ENCODE assay signal across 28 cellular contexts in the genomic region with DNA sequence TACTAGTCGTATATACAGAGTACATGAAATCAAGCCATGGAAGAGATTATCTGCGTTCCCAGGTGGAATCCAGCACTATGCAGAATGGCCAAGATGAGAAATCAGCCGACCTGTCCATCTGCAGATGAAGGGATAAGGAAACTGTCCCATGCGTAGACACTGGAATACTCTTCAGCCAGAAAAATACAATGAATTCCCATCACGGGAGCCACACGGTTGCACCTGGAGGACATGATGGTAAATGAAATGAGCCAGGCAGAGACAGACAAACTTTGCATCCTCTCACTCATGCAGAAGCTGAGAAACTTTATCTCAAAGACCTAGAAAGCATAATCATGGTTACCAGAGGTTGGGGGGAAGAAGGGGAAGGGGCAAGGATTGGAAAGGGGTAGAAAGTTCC.
DNase-seq lines count a peak whose midpoint lies in the region; ATAC-seq, FAIRE-seq and TF ChIP-seq lines count a peak whose summit lies in the region.
"Had no signal": no experiment of that assay in that cellular context is flagged by ENCODE, and none has a peak within 500 bp of the region (broad histone marks: within the 10 kb centered on the region; RNA-seq: fewer than 3 reads in every experiment).

No MANE protein-coding gene starts in this region.

- H3K9me1 ChIP-seq in IMR-90 (ENCODE audit: insufficient read depth, low read length) = peaks cover 8% of the 10 kb centered on the region; the same call in 1 of the 2 replicates
- no peaks in the 10 kb centered on the region for H3K9me1 ChIP-seq in K562 (ENCODE audit: control insufficient read depth, insufficient read depth, low read length)

- 0 out of 2 replicates have a peak overlapping the region, but pooled peaks have one; percentile 1 for H3K14ac ChIP-seq in IMR-90 (replicated peaks; ENCODE audit: low read depth, low read length)

- peak overlapping the region; percentile 45; the same call in 2 of the 3 replicates for H2BK15ac ChIP-seq in IMR-90 (ENCODE audit: low read depth, low read length)

- no peaks in the 10 kb centered on the region for H3K4me1 ChIP-seq in right atrium auricular region
- no peaks in the 10 kb centered on the region for H3K4me1 ChIP-seq in heart right ventricle
- peaks cover 16% of the 10 kb centered on the region for H3K4me1 ChIP-seq in IMR-90 (ENCODE audit: control insufficient read depth, insufficient read depth, low read length)
- no peaks in the 10 kb centered on the region for H3K4me1 ChIP-seq in K562 (replicated peaks in 1 of 2; ENCODE audit: control insufficient read depth in 2 of 2, insufficient read depth in 2 of 2, low read length in 2 of 2)
- H3K4me1 ChIP-seq: A549, BE2C had no signal

- no peak for TF ChIP-seq EP300 in K562 (IDR thresholded peaks at IDR 0.05; ENCODE audit: low read length)

- ATAC-seq in heart right ventricle = no peak
- no peak; the same call in 1 of the 2 replicates for ATAC-seq in IMR-90 (ENCODE audit: low read depth)
- no peak for ATAC-seq in K562
- ATAC-seq in HG02588 (IDR thresholded peaks at IDR 0.05; ENCODE audit: unreplicated experiment) = no peak
- ATAC-seq: A549, GM12878 had no signal

- H3K4me3 ChIP-seq in right atrium auricular region = no peak overlapping the region
- no peak overlapping the region for H3K4me3 ChIP-seq in heart right ventricle
- no peak overlapping the region for H3K4me3 ChIP-seq in IMR-90 (ENCODE audit: insufficient read depth, low read depth, low read length)
- H3K4me3 ChIP-seq in K562 = no peak overlapping the region
- H3K4me3 ChIP-seq: A549, BLaER1, GM12878 had no signal

- H4K20me1 ChIP-seq in IMR-90 (ENCODE audit: insufficient read depth, low read length) (no peaks in the 10 kb centered on the region), K562 (replicated peaks; ENCODE audit: control insufficient read depth, insufficient read depth, low read length) (no peaks in the 10 kb centered on the region)
- H4K20me1 ChIP-seq: BLaER1 had no signal

- H3K56ac ChIP-seq in IMR-90 (ENCODE audit: extremely low read depth, insufficient read depth, low read length) = no peak overlapping the region

- FAIRE-seq in K562 (lab: Jason Lieb, UNC) (no peak), urothelium cell line (lab: Jason Lieb, UNC) (peak; percentile 52)
- FAIRE-seq: A549, GM12878, GM12892, GM18507, GM19239 had no signal

- H3K4me2 ChIP-seq in IMR-90 (ENCODE audit: low read depth, low read length) (peak overlapping the region; percentile 48), K562 (ENCODE audit: insufficient read depth, low read length) (no peak overlapping the region)
- H3K4me2 ChIP-seq: A549, BLaER1 had no signal

- H3K27ac ChIP-seq in right atrium auricular region = no peak overlapping the region
- no peak overlapping the region for H3K27ac ChIP-seq in heart right ventricle
- peak overlapping the region; percentile 90; the same call in 1 of the 2 replicates for H3K27ac ChIP-seq in IMR-90 (ENCODE audit: insufficient read depth, low read length)
- H3K27ac ChIP-seq in K562 (ENCODE audit: extremely low read depth, low read depth, low read length) = no peak overlapping the region
- H3K27ac ChIP-seq: 22Rv1, A549, BLaER1 had no signal

- no peak overlapping the region for H2AK9ac ChIP-seq in IMR-90 (replicated peaks; ENCODE audit: low read depth, low read length, poor library complexity)

- TF ChIP-seq CTCF in right atrium auricular region (IDR thresholded peaks at IDR 0.05) (no peak), heart right ventricle (IDR thresholded peaks at IDR 0.05) (no peak), IMR-90 (conservative IDR thresholded peaks at IDR 0.05; ENCODE audit: low read depth, low read length) (no peak), K562 (IDR thresholded peaks at IDR 0.05 in 2 of 3, conservative IDR thresholded peaks at IDR 0.05 in 1 of 3; ENCODE audit: insufficient read depth in 2 of 3, low read depth in 1 of 3, low read length in 3 of 3) (no peak)

- CTCF ChIA-PET in IMR-90 (lab: Yijun Ruan, JAX) (interaction anchor here (1.6 kb wide), 1 partner anchor 33 kb away, joined by 4 read pairs; no protein-coding TSS in a partner anchor), K562 (lab: Yijun Ruan, JAX; ENCODE audit: low intra/inter-chr PET ratio) (no interaction called here)

- H3K4ac ChIP-seq in IMR-90 (ENCODE audit: low read depth, low read length) = peak overlapping the region; percentile 40

- H2BK20ac ChIP-seq in IMR-90 (ENCODE audit: low read depth, low read length) = peak overlapping the region; percentile 72

- H3K79me2 ChIP-seq in K562 (ENCODE audit: control insufficient read depth, insufficient read depth, low read length) = no peaks in the 10 kb centered on the region

- H3K27me3 ChIP-seq in right atrium auricular region (no peaks in the 10 kb centered on the region), heart right ventricle (peaks cover 0 to 52% (median 31%) of the 10 kb centered on the region in 7 donors), IMR-90 (ENCODE audit: control insufficient read depth, insufficient read depth, low read length) (no peaks in the 10 kb centered on the region; the same call in 1 of the 2 replicates), K562 (ENCODE audit: control insufficient read depth in 2 of 2, insufficient read depth in 2 of 2, low read length in 2 of 2) (peaks cover 53 to 64% of the 10 kb centered on the region in 2 experiments)
- H3K27me3 ChIP-seq: BLaER1 had no signal

- H2BK120ac ChIP-seq in IMR-90 (ENCODE audit: low read depth, low read length) = peak overlapping the region; percentile 71

- DNase-seq in right atrium auricular region (ENCODE audit: low spot score) = peak; percentile 23
- DNase-seq in heart right ventricle = no peak
- no peak for DNase-seq in IMR-90
- DNase-seq in K562 (ENCODE audit: extremely low read depth in 1 of 4, low spot score in 3 of 4) = no peak
- no peak for DNase-seq in urothelium cell line (ENCODE audit: low spot score)
- no peak for DNase-seq in activated CD4-positive, CD25-positive, alpha-beta regulatory T cell (lab: John Stamatoyannopoulos, UW)
- no peak for DNase-seq in T-helper 2 cell
- DNase-seq: BE2C; C1 segment of cervical spinal cord; CD4-positive, alpha-beta memory T cell; CD4-positive, CD25-positive, alpha-beta regulatory T cell; CD8-positive, alpha-beta memory T cell; COR-L47; DMS 273 treated with DMSO at 0.1 percent for 48 hours; DMS153; DMS53; DMS79; DND-41; EL; GDM1 had no signal

- H3K9me3 ChIP-seq in right atrium auricular region (no peaks in the 10 kb centered on the region), heart right ventricle (no peaks in the 10 kb centered on the region), IMR-90 (ENCODE audit: control insufficient read depth, insufficient read depth, low read length) (peaks cover 14% of the 10 kb centered on the region), K562 (replicated peaks; ENCODE audit: control insufficient read depth, insufficient read depth, low read depth, low read length) (no peaks in the 10 kb centered on the region)
- H3K9me3 ChIP-seq: BE2C had no signal

- 69 to 74% methylated on average over 6 of the region's 6 CpGs for WGBS in heart right ventricle, 2 donors
- no CpG with 5 or more reads among the region's 6 CpGs for WGBS in IMR-90 (ENCODE audit: extremely low coverage in 2 of 2, insufficient read length in 1 of 2), 2 experiments
- WGBS in K562 (ENCODE audit: insufficient coverage, low coverage, missing lambda C conversion rate) = 1% methylated on average over 6 of the region's 6 CpGs

- peak overlapping the region; percentile 69 for H4K5ac ChIP-seq in IMR-90 (ENCODE audit: low read depth, low read length)

- 0 out of 2 replicates have a peak overlapping the region, but pooled peaks have one; percentile 21 for H3K23ac ChIP-seq in IMR-90 (ENCODE audit: low read depth, low read length)

- H4K91ac ChIP-seq in IMR-90 (ENCODE audit: insufficient read depth, low read depth, low read length) = peak overlapping the region; percentile 78

- H2BK5ac ChIP-seq in IMR-90 (ENCODE audit: low read depth, low read length, poor library complexity, severe bottlenecking) = peak overlapping the region; percentile 62

- TF ChIP-seq POLR2A in IMR-90 (IDR thresholded peaks at IDR 0.05; ENCODE audit: low read depth, low read length) (no peak), K562 (conservative IDR thresholded peaks at IDR 0.05) (no peak)

- POLR2A ChIA-PET in IMR-90 (lab: Charles Lee; ENCODE audit: unreplicated experiment) = interaction anchor here (0.6 kb wide), 1 partner anchor 29 kb away, joined by 8 read pairs; no protein-coding TSS in a partner anchor
- POLR2A ChIA-PET in K562 (lab: Yijun Ruan, JAX) = interaction anchor here (0.6 to 0.8 kb wide), 3 partner anchors 8 to 1343 kb away, joined by 3 read pairs; no protein-coding TSS in a partner anchor

- H3K36me3 ChIP-seq in right atrium auricular region = no peaks in the 10 kb centered on the region
- H3K36me3 ChIP-seq in heart right ventricle = no peaks in the 10 kb centered on the region
- no peaks in the 10 kb centered on the region for H3K36me3 ChIP-seq in IMR-90 (ENCODE audit: control insufficient read depth, insufficient read depth, low read length)
- no peaks in the 10 kb centered on the region for H3K36me3 ChIP-seq in K562 (ENCODE audit: control insufficient read depth, insufficient read depth, low read length)
- H3K36me3 ChIP-seq: BE2C, BLaER1 had no signal

- H3K79me1 ChIP-seq in IMR-90 (ENCODE audit: low read depth in 1 of 2, low read length in 2 of 2) = no peaks in the 10 kb centered on the region

- 0 out of 2 replicates have a peak overlapping the region, but pooled peaks have one; percentile 5 for H3K9ac ChIP-seq in IMR-90 (ENCODE audit: low read depth, low read length)
- H3K9ac ChIP-seq in K562 (ENCODE audit: insufficient read depth in 1 of 2, low read depth in 2 of 2, low read length in 2 of 2) = no peak overlapping the region
- H3K9ac ChIP-seq: BLaER1 had no signal

- in situ Hi-C loops in IMR-90 (cut with MboI; ENCODE audit: low sequenced_read_pairs) = no loop called here
- in situ Hi-C loops in K562 (cut with MboI) = no loop called here

- TF ChIP-seq RAD21 in IMR-90 (IDR thresholded peaks at IDR 0.05; ENCODE audit: low read length) = no peak
- TF ChIP-seq RAD21 in K562 (CRISPR knock-in tag; conservative IDR thresholded peaks at IDR 0.05 in 1 of 2, IDR thresholded peaks at IDR 0.05 in 1 of 2) = no peak

- dilution Hi-C loops in IMR-90 (cut with HindIII; ENCODE audit: low sequenced_read_pairs, unreplicated experiment) = no loop called here

- intact Hi-C loops in heart right ventricle (cut with DNase I) (no loop called here), IMR-90 (cut with micrococcal nuclease) (no loop called here), K562 (cut with micrococcal nuclease) (no loop called here)

- H2AFZ ChIP-seq in IMR-90 (replicated peaks; ENCODE audit: low read length, poor library complexity) (no peak overlapping the region), K562 (ENCODE audit: low read depth, low read length) (no peak overlapping the region)

- peak overlapping the region; percentile 30 for H2AK5ac ChIP-seq in IMR-90 (ENCODE audit: low read depth, low read length)

- no TSS peak for BruUV-seq in IMR-90 (replicated peaks; lab: Mats Ljungman, UMichigan)
- no TSS peak for BruUV-seq in K562 (replicated peaks; lab: Mats Ljungman, UMichigan)

- H3K18ac ChIP-seq in IMR-90 (ENCODE audit: low read depth, low read length) = peak overlapping the region; percentile 94

- H4K8ac ChIP-seq in IMR-90 (ENCODE audit: low read depth in 2 of 2, low read length in 2 of 2) = peak overlapping the region in 1 of 2 experiments; percentile 60; a peak in 1 of 4 replicates

TF ChIP-seq in IMR-90, 13 proteins besides CTCF, POLR2A, EP300 and RAD21 (continues in another document):
- no peak for TF ChIP-seq MAFK (IDR thresholded peaks at IDR 0.05; ENCODE audit: low read depth, low read length)
